Comparison of ENCODE assay signal across 25 cellular contexts in genomic region chr6:43128926-43129325, GRCh38. TPM values are rescaled to one million over a fixed set of nuclear protein-coding genes. Genes with fewer than 3 reads are reported as not detected.
DNase-seq lines count a peak whose midpoint lies in the region; ATAC-seq and TF ChIP-seq lines count a peak whose summit lies in the region.
"Had no signal": no experiment of that assay in that cellular context is flagged by ENCODE, and none has a peak within 500 bp of the region (broad histone marks: within the 10 kb centered on the region; RNA-seq: fewer than 3 reads in every experiment).

No MANE protein-coding gene starts in this region.

- CTCF ChIA-PET in A673 (lab: Charles Lee) = no interaction called here

- TF ChIP-seq CTCF in AG10803 (conservative IDR thresholded peaks at IDR 0.05; ENCODE audit: low read length) (no peak), HFFc6 (IDR thresholded peaks at IDR 0.05) (no peak), A673 (conservative IDR thresholded peaks at IDR 0.05; ENCODE audit: low read depth, low read length) (no peak)

- H3K36me3 ChIP-seq in A673 (ENCODE audit: insufficient read depth, low read length, poor library complexity, severe bottlenecking) = peaks cover 5% of the 10 kb centered on the region
- H3K36me3 ChIP-seq: Peyer's patch had no signal

- H3K27ac Mint-ChIP-seq in HFFc6 = peak overlapping the region; percentile 59; the same call in 1 of the 2 replicates
- H3K27ac Mint-ChIP-seq: activated CD4-positive, alpha-beta memory T cell treated with anti-CD3 and anti-CD28 coated beads, Interleukin-2, amount 10 ng/mL, durations not matched to agents 7 days and 5 days; activated naive CD8-positive, alpha-beta T cell; naive thymus-derived CD4-positive, alpha-beta T cell had no signal

- no peaks in the 10 kb centered on the region for H3K27me3 ChIP-seq in A673 (replicated peaks; ENCODE audit: insufficient read depth, low read depth, low read length, poor library complexity)
- H3K27me3 ChIP-seq: Peyer's patch, SJCRH30 had no signal

- intact Hi-C loops in A673 (cut with micrococcal nuclease; ENCODE audit: unreplicated experiment) = no loop called here

- peaks cover 6% of the 10 kb centered on the region; the same call in 1 of the 2 replicates for H3K27me3 Mint-ChIP-seq in HFFc6 (ENCODE audit: insufficient read depth)
- H3K27me3 Mint-ChIP-seq: activated CD4-positive, alpha-beta memory T cell treated with anti-CD3 and anti-CD28 coated beads, Interleukin-2, amount 10 ng/mL, durations not matched to agents 7 days and 5 days; activated naive CD8-positive, alpha-beta T cell; naive thymus-derived CD4-positive, alpha-beta T cell had no signal

- 0 out of 2 replicates have a peak overlapping the region, but pooled peaks have one; percentile 40 for H3K4me3 Mint-ChIP-seq in HFFc6
- H3K4me3 Mint-ChIP-seq: activated CD4-positive, alpha-beta memory T cell treated with anti-CD3 and anti-CD28 coated beads, Interleukin-2, amount 10 ng/mL, durations not matched to agents 7 days and 5 days; activated naive CD8-positive, alpha-beta T cell; effector memory CD8-positive, alpha-beta T cell; naive thymus-derived CD4-positive, alpha-beta T cell had no signal

- no peaks in the 10 kb centered on the region for H3K9me3 Mint-ChIP-seq in HFFc6
- H3K9me3 Mint-ChIP-seq: activated CD4-positive, alpha-beta memory T cell treated with anti-CD3 and anti-CD28 coated beads, Interleukin-2, amount 10 ng/mL, durations not matched to agents 7 days and 5 days; effector memory CD8-positive, alpha-beta T cell; naive thymus-derived CD4-positive, alpha-beta T cell had no signal

- H3K4me1 Mint-ChIP-seq in HFFc6 (ENCODE audit: low read depth) = peaks cover 49% of the 10 kb centered on the region
- H3K4me1 Mint-ChIP-seq: activated CD4-positive, alpha-beta memory T cell treated with anti-CD3 and anti-CD28 coated beads, Interleukin-2, amount 10 ng/mL, durations not matched to agents 7 days and 5 days; naive thymus-derived CD4-positive, alpha-beta T cell had no signal

- H3K4me3 ChIP-seq in AG10803 (ENCODE audit: low read length) (no peak overlapping the region), A673 (ENCODE audit: low read depth, low read length, poor library complexity, severe bottlenecking) (no peak overlapping the region)
- H3K4me3 ChIP-seq: Peyer's patch, SJCRH30, tibial artery had no signal

- no peak overlapping the region for H3K27ac ChIP-seq in A673 (ENCODE audit: low read depth, low read length, poor library complexity, severe bottlenecking)
- H3K27ac ChIP-seq: Peyer's patch, SJCRH30, tibial artery had no signal

- BruUV-seq in A673 (replicated peaks; lab: Mats Ljungman, UMichigan) = no TSS peak

- ATAC-seq in HG02938 (IDR thresholded peaks at IDR 0.05; ENCODE audit: unreplicated experiment) = no peak
- ATAC-seq: activated CD4-positive, CD25-positive, alpha-beta regulatory T cell treated with anti-CD3 and anti-CD28 coated beads, Interleukin-2, amount 50 U/mL, for 24 hours; effector memory CD8-positive, alpha-beta T cell; naive thymus-derived CD4-positive, alpha-beta T cell had no signal

- H3K4me1 ChIP-seq in A673 (ENCODE audit: insufficient read depth, low read length, poor library complexity, severe bottlenecking) = no peaks in the 10 kb centered on the region
- H3K4me1 ChIP-seq: Peyer's patch had no signal

- POLR2A ChIA-PET in A673 (lab: Charles Lee; ENCODE audit: low non-redundant PET) = no interaction called here

- DNase-seq in AG10803 (ENCODE audit: low read depth) (peak; percentile 66), HFFc6 (no peak), astrocyte of the hippocampus (ENCODE audit: low read depth, low spot score) (peak; percentile 50), myocyte (ENCODE audit: low read depth) (peak; percentile 63), A673 (ENCODE audit: low spot score) (no peak), NOMO-1 treated with dmso at 0.1 percent for 144 hours (lab: John Stamatoyannopoulos, UW; ENCODE audit: unreplicated experiment) (no peak)
- no peak for DNase-seq in activated naive CD4-positive, alpha-beta T cell treated with anti-CD3 and anti-CD28 coated beads, Interleukin-2, amount 50 U/mL, for 16 hours
- DNase-seq: activated CD4-positive, alpha-beta memory T cell treated with anti-CD3 and anti-CD28 coated beads, Interleukin-2, amount 10 ng/mL, durations not matched to agents 7 days and 5 days; aorta; cortex of kidney; effector memory CD8-positive, alpha-beta T cell; erythroblast; foreskin melanocyte; GF-D8; naive thymus-derived CD4-positive, alpha-beta T cell; NCI-H1092; NCI-H187; NCI-H526; Peyer's patch; SJCRH30; stimulated activated CD4-positive, alpha-beta T cell treated with anti-CD3 and anti-CD28 coated beads, Interleukin-2, amount 100 ng/mL, for 24 hours; tibial artery had no signal

- H3K9me3 ChIP-seq in A673 (ENCODE audit: low read depth, low read length, poor library complexity, severe bottlenecking) = no peaks in the 10 kb centered on the region
- H3K9me3 ChIP-seq: Peyer's patch, SJCRH30, tibial artery had no signal

- peaks cover 4% of the 10 kb centered on the region; the same call in 1 of the 2 replicates for H3K36me3 Mint-ChIP-seq in HFFc6 (ENCODE audit: low read depth)
- H3K36me3 Mint-ChIP-seq: activated naive CD8-positive, alpha-beta T cell; naive thymus-derived CD4-positive, alpha-beta T cell had no signal

RNA-seq across cellular contexts. Expression of gene SRF, which starts 42.1 kb away (rescaled TPM):
- 10 to 100 TPM; 37.4 to 49.7 (median 39.3) TPM for total RNA-seq in HFFc6 (2021; fragmentation: NEBNext Ultra II Directional; extraction: Animal tissue kit (Norgen Biotek cat#: 25700))
- total RNA-seq in myocyte (66.1 and 69.9 TPM in 2 replicates), A673 (2021) (28.7 and 33.2 TPM in 2 replicates)
- 38.2 TPM for polyA plus RNA-seq in myocyte (2012)

RNA-seq across cellular contexts. Expression of gene PTK7, which starts 52.8 kb away (rescaled TPM):
- total RNA-seq in HFFc6 (2021; fragmentation: NEBNext Ultra II Directional; extraction: Animal tissue kit (Norgen Biotek cat#: 25700)) = 100 to 1,000 TPM in 1 of 6 experiments, 10 to 100 TPM in 5; 62.8 to 115 (median 66.7) TPM
- total RNA-seq in myocyte (38.9 and 47.5 TPM in 2 replicates), A673 (2021) (84.5 and 95.8 TPM in 2 replicates)
- 250 TPM for polyA plus RNA-seq in myocyte (2012)

RNA-seq across cellular contexts. Expression of gene CUL9, which starts 53.1 kb away (rescaled TPM):
- 10 to 100 TPM; 15.4 to 19.9 (median 18.6) TPM for total RNA-seq in HFFc6 (2021; fragmentation: NEBNext Ultra II Directional; extraction: Animal tissue kit (Norgen Biotek cat#: 25700))
- total RNA-seq in myocyte (14.5 and 20.7 TPM in 2 replicates), A673 (2021) (38.7 and 50.7 TPM in 2 replicates)
- 20.6 TPM for polyA plus RNA-seq in myocyte (2012)

Comparison
In these comparisons a context has a peak if more than half of its experiments do, and no peak if none do; other contexts are left out.
1. DNase-seq: peak in AG10803 (single experiment), astrocyte of the hippocampus (single experiment) and myocyte (single experiment); none in HFFc6 (single experiment), A673 (single experiment), activated naive CD4-positive, alpha-beta T cell treated with anti-CD3 and anti-CD28 coated beads, Interleukin-2, amount 50 U/mL, for 16 hours (single experiment) and NOMO-1 treated with dmso at 0.1 percent for 144 hours (single experiment).